In genomic region chr1:90850925-90851710, GRCh38 we compare ENCODE assay signal across 8 cellular contexts.
DNase-seq lines count a peak whose midpoint lies in the region; ATAC-seq and TF ChIP-seq lines count a peak whose summit lies in the region.

No MANE protein-coding gene starts in this region.

- H3K27ac ChIP-seq in heart right ventricle = peak overlapping the region in 8 of 10 donors; percentile 15 to 73 (median 52)
- peak overlapping the region; percentile 36 for H3K27ac ChIP-seq in upper lobe of right lung

- peak overlapping the region; percentile 85 for H3K4me3 ChIP-seq in Jurkat, Clone E6-1 (ENCODE audit: low read length)
- H3K4me3 ChIP-seq in heart right ventricle = peak overlapping the region; percentile 78 to 96 (median 88)
- peak overlapping the region; percentile 90 for H3K4me3 ChIP-seq in upper lobe of right lung

- intact Hi-C loops in heart right ventricle (cut with DNase I) = loop anchor here in 5 of 10 donors (5.0 to 10.0 kb wide), 5 partner anchors 114 to 174 kb away; partner anchors contain the start of gene ZNF644 (in 2 of the 5)
- intact Hi-C loops in posterior vena cava (cut with DNase I) = no loop called here
- intact Hi-C loops in upper lobe of right lung (cut with DNase I) = no loop called here

- H3K4me3 Mint-ChIP-seq in activated naive CD8-positive, alpha-beta T cell = peak overlapping the region; percentile 85

- no peaks in the 10 kb centered on the region for H3K9me3 Mint-ChIP-seq in activated naive CD8-positive, alpha-beta T cell (ENCODE audit: low read depth)

- peak; percentile 100 for ATAC-seq in GM21737 (IDR thresholded peaks at IDR 0.05; ENCODE audit: unreplicated experiment)
- peak; percentile 97 to 99 (median 98) for ATAC-seq in heart right ventricle
- ATAC-seq in upper lobe of right lung = peak; percentile 99

- no peaks in the 10 kb centered on the region for H3K36me3 ChIP-seq in heart right ventricle
- H3K36me3 ChIP-seq in upper lobe of right lung = no peaks in the 10 kb centered on the region

- H3K4me1 ChIP-seq in heart right ventricle (peaks cover 0 to 18% (median 9%) of the 10 kb centered on the region in 9 donors), upper lobe of right lung (peaks cover 10% of the 10 kb centered on the region)

- H3K4me1 Mint-ChIP-seq in activated naive CD8-positive, alpha-beta T cell (ENCODE audit: low read depth) = peaks cover 13% of the 10 kb centered on the region

- WGBS in heart right ventricle, 2 donors = 1 to 2% methylated on average over 70 to 74 of the region's 77 CpGs

- TF ChIP-seq CTCF in heart right ventricle (IDR thresholded peaks at IDR 0.05) = peak; percentile 70 to 94 (median 93)
- TF ChIP-seq CTCF in upper lobe of right lung (IDR thresholded peaks at IDR 0.05) = peak; percentile 82

- H3K27me3 ChIP-seq in heart right ventricle (peaks cover 0 to 37% (median 0%) of the 10 kb centered on the region in 7 donors), upper lobe of right lung (no peaks in the 10 kb centered on the region)

- no peaks in the 10 kb centered on the region for H3K36me3 Mint-ChIP-seq in activated naive CD8-positive, alpha-beta T cell

- H3K27ac Mint-ChIP-seq in activated naive CD8-positive, alpha-beta T cell = no peak overlapping the region

- no peaks in the 10 kb centered on the region for H3K9me3 ChIP-seq in heart right ventricle
- H3K9me3 ChIP-seq in upper lobe of right lung = no peaks in the 10 kb centered on the region

- DNase-seq in Daoy (ENCODE audit: low read depth) = peak; percentile 92
- DNase-seq in Jurkat, Clone E6-1 (ENCODE audit: low read depth, low spot score) = peak; percentile 59
- peak; percentile 70 for DNase-seq in SKM-1 (lab: John Stamatoyannopoulos, UW; ENCODE audit: unreplicated experiment)
- DNase-seq in heart right ventricle = peak; percentile 78 to 87
- peak; percentile 92 for DNase-seq in posterior vena cava (ENCODE audit: low spot score)
- peak; percentile 92 for DNase-seq in upper lobe of right lung

- H3K27me3 Mint-ChIP-seq in activated naive CD8-positive, alpha-beta T cell = peaks cover 37% of the 10 kb centered on the region

Comparison
In these comparisons a context has a peak if more than half of its experiments do, and no peak if none do; other contexts are left out.
1. Peak in every context shown above with its lines: DNase-seq, ATAC-seq, H3K4me3 ChIP-seq and H3K27ac ChIP-seq.